1 cellular context compared by ENCODE assay signal in the genomic region with DNA sequence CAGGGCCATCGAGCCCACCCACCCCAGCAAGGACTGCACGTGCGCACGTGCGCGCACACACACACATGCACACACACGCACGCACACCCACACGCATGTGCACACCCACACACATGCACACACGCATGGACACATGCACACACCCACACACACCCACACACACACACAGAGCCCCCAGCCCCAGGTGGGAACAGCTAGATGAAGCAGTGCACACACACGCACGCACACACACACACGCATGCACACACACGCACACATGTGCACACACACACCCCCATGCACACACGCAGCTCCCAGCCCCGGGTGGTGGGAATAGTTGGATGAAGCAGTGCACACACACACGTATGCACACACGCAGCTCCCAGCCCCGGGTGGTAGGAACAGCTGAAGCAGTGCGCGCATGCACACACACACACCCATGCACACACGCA.
TF ChIP-seq lines count a peak whose summit lies in the region.

No MANE protein-coding gene starts in this region.

TF ChIP-seq in GM12878, 131 proteins besides CTCF, POLR2A, EP300 and RAD21:
- no peak for TF ChIP-seq SP1 (IDR thresholded peaks at IDR 0.05; ENCODE audit: low read depth, low read length)
- TF ChIP-seq, protein P1, sequence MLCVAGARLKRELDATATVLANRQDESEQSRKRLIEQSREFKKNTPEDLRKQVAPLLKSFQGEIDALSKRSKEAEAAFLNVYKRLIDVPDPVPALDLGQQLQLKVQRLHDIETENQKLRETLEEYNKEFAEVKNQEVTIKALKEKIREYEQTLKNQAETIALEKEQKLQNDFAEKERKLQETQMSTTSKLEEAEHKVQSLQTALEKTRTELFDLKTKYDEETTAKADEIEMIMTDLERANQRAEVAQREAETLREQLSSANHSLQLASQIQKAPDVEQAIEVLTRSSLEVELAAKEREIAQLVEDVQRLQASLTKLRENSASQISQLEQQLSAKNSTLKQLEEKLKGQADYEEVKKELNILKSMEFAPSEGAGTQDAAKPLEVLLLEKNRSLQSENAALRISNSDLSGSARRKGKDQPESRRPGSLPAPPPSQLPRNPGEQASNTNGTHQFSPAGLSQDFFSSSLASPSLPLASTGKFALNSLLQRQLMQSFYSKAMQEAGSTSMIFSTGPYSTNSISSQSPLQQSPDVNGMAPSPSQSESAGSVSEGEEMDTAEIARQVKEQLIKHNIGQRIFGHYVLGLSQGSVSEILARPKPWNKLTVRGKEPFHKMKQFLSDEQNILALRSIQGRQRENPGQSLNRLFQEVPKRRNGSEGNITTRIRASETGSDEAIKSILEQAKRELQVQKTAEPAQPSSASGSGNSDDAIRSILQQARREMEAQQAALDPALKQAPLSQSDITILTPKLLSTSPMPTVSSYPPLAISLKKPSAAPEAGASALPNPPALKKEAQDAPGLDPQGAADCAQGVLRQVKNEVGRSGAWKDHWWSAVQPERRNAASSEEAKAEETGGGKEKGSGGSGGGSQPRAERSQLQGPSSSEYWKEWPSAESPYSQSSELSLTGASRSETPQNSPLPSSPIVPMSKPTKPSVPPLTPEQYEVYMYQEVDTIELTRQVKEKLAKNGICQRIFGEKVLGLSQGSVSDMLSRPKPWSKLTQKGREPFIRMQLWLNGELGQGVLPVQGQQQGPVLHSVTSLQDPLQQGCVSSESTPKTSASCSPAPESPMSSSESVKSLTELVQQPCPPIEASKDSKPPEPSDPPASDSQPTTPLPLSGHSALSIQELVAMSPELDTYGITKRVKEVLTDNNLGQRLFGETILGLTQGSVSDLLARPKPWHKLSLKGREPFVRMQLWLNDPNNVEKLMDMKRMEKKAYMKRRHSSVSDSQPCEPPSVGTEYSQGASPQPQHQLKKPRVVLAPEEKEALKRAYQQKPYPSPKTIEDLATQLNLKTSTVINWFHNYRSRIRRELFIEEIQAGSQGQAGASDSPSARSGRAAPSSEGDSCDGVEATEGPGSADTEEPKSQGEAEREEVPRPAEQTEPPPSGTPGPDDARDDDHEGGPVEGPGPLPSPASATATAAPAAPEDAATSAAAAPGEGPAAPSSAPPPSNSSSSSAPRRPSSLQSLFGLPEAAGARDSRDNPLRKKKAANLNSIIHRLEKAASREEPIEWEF (IDR thresholded peaks at IDR 0.05; ENCODE audit: insufficient replicate concordance, low read depth, low read length) = no peak
- TF ChIP-seq, protein P2, sequence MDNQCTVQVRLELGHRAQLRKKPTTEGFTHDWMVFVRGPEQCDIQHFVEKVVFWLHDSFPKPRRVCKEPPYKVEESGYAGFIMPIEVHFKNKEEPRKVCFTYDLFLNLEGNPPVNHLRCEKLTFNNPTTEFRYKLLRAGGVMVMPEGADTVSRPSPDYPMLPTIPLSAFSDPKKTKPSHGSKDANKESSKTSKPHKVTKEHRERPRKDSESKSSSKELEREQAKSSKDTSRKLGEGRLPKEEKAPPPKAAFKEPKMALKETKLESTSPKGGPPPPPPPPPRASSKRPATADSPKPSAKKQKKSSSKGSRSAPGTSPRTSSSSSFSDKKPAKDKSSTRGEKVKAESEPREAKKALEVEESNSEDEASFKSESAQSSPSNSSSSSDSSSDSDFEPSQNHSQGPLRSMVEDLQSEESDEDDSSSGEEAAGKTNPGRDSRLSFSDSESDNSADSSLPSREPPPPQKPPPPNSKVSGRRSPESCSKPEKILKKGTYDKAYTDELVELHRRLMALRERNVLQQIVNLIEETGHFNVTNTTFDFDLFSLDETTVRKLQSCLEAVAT (IDR thresholded peaks at IDR 0.05) = no peak
- TF ChIP-seq, protein P3, sequence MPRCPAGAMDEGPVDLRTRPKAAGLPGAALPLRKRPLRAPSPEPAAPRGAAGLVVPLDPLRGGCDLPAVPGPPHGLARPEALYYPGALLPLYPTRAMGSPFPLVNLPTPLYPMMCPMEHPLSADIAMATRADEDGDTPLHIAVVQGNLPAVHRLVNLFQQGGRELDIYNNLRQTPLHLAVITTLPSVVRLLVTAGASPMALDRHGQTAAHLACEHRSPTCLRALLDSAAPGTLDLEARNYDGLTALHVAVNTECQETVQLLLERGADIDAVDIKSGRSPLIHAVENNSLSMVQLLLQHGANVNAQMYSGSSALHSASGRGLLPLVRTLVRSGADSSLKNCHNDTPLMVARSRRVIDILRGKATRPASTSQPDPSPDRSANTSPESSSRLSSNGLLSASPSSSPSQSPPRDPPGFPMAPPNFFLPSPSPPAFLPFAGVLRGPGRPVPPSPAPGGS (IDR thresholded peaks at IDR 0.05; ENCODE audit: borderline replicate concordance, insufficient read depth, low read depth, low read length, poor library complexity, severe bottlenecking) = peak; percentile 25
- no peak for TF ChIP-seq BHLHE40 (IDR thresholded peaks at IDR 0.05; ENCODE audit: borderline replicate concordance in 1 of 2, low read depth in 2 of 2, low read length in 1 of 2)
